ENCODE assay signal across 37 cellular contexts in genomic region chr5:4366628-4367027, GRCh38.
"Had no signal": no experiment of that assay in that cellular context is flagged by ENCODE, and none has a peak within 500 bp of the region (broad histone marks: within the 10 kb centered on the region; RNA-seq: fewer than 3 reads in every experiment).

No MANE protein-coding gene starts in this region.

- H3K27me3 ChIP-seq: adrenal gland, body of pancreas, brain microvascular endothelial cell, cardiac muscle cell had no signal

- H3K36me3 ChIP-seq: adrenal gland, brain microvascular endothelial cell, cardiac muscle cell had no signal

- DNase-seq: activated B cell treated with CpG ODN at 0.5 μM for 24 hours; activated CD4-positive, alpha-beta memory T cell treated with anti-CD3 and anti-CD28 coated beads for 36 hours; activated CD4-positive, alpha-beta T cell treated with anti-CD3 and anti-CD28 coated beads for 4 hours; activated CD4-positive, alpha-beta T cell treated with anti-CD3 and anti-CD28 coated beads, Interleukin-2, amount 10 ng/mL, durations not matched to agents 24 days and 14 days; activated CD4-positive, alpha-beta T cell treated with anti-CD3 and anti-CD28 coated beads, Interleukin-2, amount 50 U/mL, for 1 hour; activated CD4-positive, alpha-beta T cell treated with anti-CD3 and anti-CD28 coated beads, Interleukin-2, amount 50 U/mL, for 4 hours; activated CD4-positive, CD25-positive, alpha-beta regulatory T cell treated with anti-CD3 and anti-CD28 coated beads, Interleukin-2, amount 50 U/mL, for 72 hours; activated CD8-positive, alpha-beta memory T cell treated with anti-CD3 and anti-CD28 coated beads, Interleukin-2, amount 50 U/mL, for 4 hours; activated CD8-positive, alpha-beta T cell treated with anti-CD3 and anti-CD28 coated beads for 36 hours; activated effector memory CD4-positive, alpha-beta T cell treated with anti-CD3 and anti-CD28 coated beads, Interleukin-2, amount 50 U/mL, for 16 hours; activated gamma-delta T cell treated with Interleukin-2 at 50 U/mL for 16 hours; activated naive CD4-positive, alpha-beta T cell; activated naive CD4-positive, alpha-beta T cell treated with anti-CD3 and anti-CD28 coated beads for 36 hours; activated naive CD4-positive, alpha-beta T cell treated with anti-CD3 and anti-CD28 coated beads, Interleukin-2, amount 50 U/mL, for 16 hours; activated naive CD8-positive, alpha-beta T cell treated with anti-CD3 and anti-CD28 coated beads for 36 hours; activated T-cell treated with anti-CD3 and anti-CD28 coated beads for 4 hours; activated T-cell treated with anti-CD3 and anti-CD28 coated beads, Interleukin-2, amount 50 U/mL, for 1 hour; activated T-cell treated with anti-CD3 and anti-CD28 coated beads, Interleukin-2, amount 50 U/mL, for 4 hours; activated T-cell treated with anti-CD3 and anti-CD28 coated beads, Interleukin-2, amount 50 U/mL, for 72 hours; adrenal gland; amniotic stem cell; aorta; body of pancreas; brain microvascular endothelial cell; caudate nucleus; cerebellar nuclear complex; T-helper 1 cell; T-helper 2 cell; T-helper 9 cell had no signal

- H3K36me3 Mint-ChIP-seq: activated CD4-positive, alpha-beta memory T cell treated with anti-CD3 and anti-CD28 coated beads for 36 hours; activated naive CD4-positive, alpha-beta T cell treated with anti-CD3 and anti-CD28 coated beads, Interleukin-2, amount 50 U/mL, for 72 hours; activated naive CD8-positive, alpha-beta T cell treated with anti-CD3 and anti-CD28 coated beads for 36 hours had no signal

- H3K4me3 ChIP-seq: adrenal gland, body of pancreas, cardiac muscle cell had no signal

- H3K27me3 Mint-ChIP-seq: activated B cell treated with CpG ODN at 0.5 μM for 24 hours; activated CD4-positive, alpha-beta memory T cell treated with anti-CD3 and anti-CD28 coated beads for 36 hours; activated CD4-positive, alpha-beta T cell treated with anti-CD3 and anti-CD28 coated beads, Interleukin-2, amount 10 ng/mL, durations not matched to agents 24 days and 14 days; activated CD8-positive, alpha-beta T cell treated with anti-CD3 and anti-CD28 coated beads for 36 hours; activated naive CD8-positive, alpha-beta T cell treated with anti-CD3 and anti-CD28 coated beads for 36 hours; activated T-helper 17 cell treated with anti-CD3 and anti-CD28 coated beads, Interleukin-2, amount 50 U/mL, for 72 hours; central memory CD8-positive, alpha-beta T cell had no signal

- H3K27ac ChIP-seq: adrenal gland, body of pancreas, brain microvascular endothelial cell, cardiac muscle cell, VCaP had no signal

- H3K4me1 ChIP-seq: adrenal gland, body of pancreas had no signal

- H3K9me3 Mint-ChIP-seq: activated CD4-positive, alpha-beta T cell treated with anti-CD3 and anti-CD28 coated beads, Interleukin-2, amount 10 ng/mL, durations not matched to agents 24 days and 14 days; activated CD8-positive, alpha-beta T cell treated with anti-CD3 and anti-CD28 coated beads for 36 hours; activated T-helper 1 cell treated with anti-CD3 and anti-CD28 coated beads, Interleukin-12 subunit alpha, Interleukin-12 subunit beta, Interleukin-2, Interleukin-4 antibody, amounts not matched to agents 30 ng/mL and 10 ng/mL and 1 ng/mL, durations not matched to agents 14 hours and 24 hours and 36 hours had no signal

- H3K27ac Mint-ChIP-seq: activated B cell treated with CpG ODN at 0.5 μM for 24 hours; activated CD4-positive, alpha-beta memory T cell treated with anti-CD3 and anti-CD28 coated beads for 36 hours; activated CD4-positive, alpha-beta T cell treated with anti-CD3 and anti-CD28 coated beads, Interleukin-2, amount 10 ng/mL, durations not matched to agents 24 days and 14 days; activated CD8-positive, alpha-beta T cell treated with anti-CD3 and anti-CD28 coated beads for 36 hours; activated naive CD4-positive, alpha-beta T cell treated with anti-CD3 and anti-CD28 coated beads for 36 hours; activated naive CD4-positive, alpha-beta T cell treated with anti-CD3 and anti-CD28 coated beads, Interleukin-2, amount 50 U/mL, for 72 hours; activated naive CD8-positive, alpha-beta T cell treated with anti-CD3 and anti-CD28 coated beads for 36 hours; activated T-cell treated with anti-CD3 and anti-CD28 coated beads, Interleukin-2, amount 50 U/mL, for 72 hours; activated T-helper 1 cell treated with anti-CD3 and anti-CD28 coated beads, Interleukin-12 subunit alpha, Interleukin-12 subunit beta, Interleukin-2, Interleukin-4 antibody, amounts not matched to agents 30 ng/mL and 10 ng/mL and 1 ng/mL, durations not matched to agents 14 hours and 24 hours and 36 hours; activated T-helper 17 cell treated with anti-CD3 and anti-CD28 coated beads, Interleukin-2, amount 50 U/mL, for 72 hours; T-helper 1 cell treated with Interleukin-12 subunit alpha and Interleukin-12 subunit beta and Interleukin-4 antibody, amounts not matched to agents 30 μg/mL and 1 μg/mL, for 36 hours; T-helper 2 cell treated with Interferon-gamma antibody and Interleukin-4, amounts not matched to agents 5 μg/mL and 100 μg/mL, for 36 hours had no signal

- H3K4me1 Mint-ChIP-seq: activated B cell treated with CpG ODN at 0.5 μM for 24 hours; activated CD4-positive, alpha-beta T cell treated with anti-CD3 and anti-CD28 coated beads, Interleukin-2, amount 10 ng/mL, durations not matched to agents 24 days and 14 days; activated naive CD8-positive, alpha-beta T cell treated with anti-CD3 and anti-CD28 coated beads for 36 hours; activated T-helper 17 cell treated with anti-CD3 and anti-CD28 coated beads, Interleukin-2, amount 50 U/mL, for 72 hours; central memory CD8-positive, alpha-beta T cell had no signal

- ATAC-seq: activated CD8-positive, alpha-beta T cell treated with anti-CD3 and anti-CD28 coated beads for 36 hours; activated naive CD4-positive, alpha-beta T cell treated with anti-CD3 and anti-CD28 coated beads, Interleukin-2, amount 50 U/mL, for 72 hours; activated T-cell treated with anti-CD3 and anti-CD28 coated beads, Interleukin-2, amount 50 U/mL, for 4 hours; activated T-cell treated with anti-CD3 and anti-CD28 coated beads, Interleukin-2, amount 50 U/mL, for 72 hours; activated T-helper 17 cell treated with anti-CD3 and anti-CD28 coated beads, Interleukin-2, amount 50 U/mL, for 72 hours; body of pancreas had no signal

- H3K4me3 Mint-ChIP-seq: activated B cell treated with CpG ODN at 0.5 μM for 24 hours; activated CD4-positive, alpha-beta memory T cell treated with anti-CD3 and anti-CD28 coated beads for 36 hours; activated CD4-positive, alpha-beta T cell treated with anti-CD3 and anti-CD28 coated beads, Interleukin-2, amount 10 ng/mL, durations not matched to agents 24 days and 14 days; activated CD8-positive, alpha-beta T cell treated with anti-CD3 and anti-CD28 coated beads for 36 hours; activated naive CD4-positive, alpha-beta T cell treated with anti-CD3 and anti-CD28 coated beads for 36 hours; activated naive CD8-positive, alpha-beta T cell treated with anti-CD3 and anti-CD28 coated beads for 36 hours; activated T-cell treated with anti-CD3 and anti-CD28 coated beads, Interleukin-2, amount 50 U/mL, for 4 hours; activated T-cell treated with anti-CD3 and anti-CD28 coated beads, Interleukin-2, amount 50 U/mL, for 72 hours; activated T-helper 1 cell treated with anti-CD3 and anti-CD28 coated beads, Interleukin-12 subunit alpha, Interleukin-12 subunit beta, Interleukin-2, Interleukin-4 antibody, amounts not matched to agents 30 ng/mL and 10 ng/mL and 1 ng/mL, durations not matched to agents 14 hours and 24 hours and 36 hours; activated T-helper 17 cell treated with anti-CD3 and anti-CD28 coated beads, Interleukin-2, amount 50 U/mL, for 72 hours; central memory CD8-positive, alpha-beta T cell; T-helper 1 cell treated with Interleukin-12 subunit alpha and Interleukin-12 subunit beta and Interleukin-4 antibody, amounts not matched to agents 30 μg/mL and 1 μg/mL, for 36 hours; T-helper 2 cell treated with Interferon-gamma antibody and Interleukin-4, amounts not matched to agents 5 μg/mL and 100 μg/mL, for 36 hours had no signal
